1 cellular context compared by ENCODE assay signal in the genomic region with DNA sequence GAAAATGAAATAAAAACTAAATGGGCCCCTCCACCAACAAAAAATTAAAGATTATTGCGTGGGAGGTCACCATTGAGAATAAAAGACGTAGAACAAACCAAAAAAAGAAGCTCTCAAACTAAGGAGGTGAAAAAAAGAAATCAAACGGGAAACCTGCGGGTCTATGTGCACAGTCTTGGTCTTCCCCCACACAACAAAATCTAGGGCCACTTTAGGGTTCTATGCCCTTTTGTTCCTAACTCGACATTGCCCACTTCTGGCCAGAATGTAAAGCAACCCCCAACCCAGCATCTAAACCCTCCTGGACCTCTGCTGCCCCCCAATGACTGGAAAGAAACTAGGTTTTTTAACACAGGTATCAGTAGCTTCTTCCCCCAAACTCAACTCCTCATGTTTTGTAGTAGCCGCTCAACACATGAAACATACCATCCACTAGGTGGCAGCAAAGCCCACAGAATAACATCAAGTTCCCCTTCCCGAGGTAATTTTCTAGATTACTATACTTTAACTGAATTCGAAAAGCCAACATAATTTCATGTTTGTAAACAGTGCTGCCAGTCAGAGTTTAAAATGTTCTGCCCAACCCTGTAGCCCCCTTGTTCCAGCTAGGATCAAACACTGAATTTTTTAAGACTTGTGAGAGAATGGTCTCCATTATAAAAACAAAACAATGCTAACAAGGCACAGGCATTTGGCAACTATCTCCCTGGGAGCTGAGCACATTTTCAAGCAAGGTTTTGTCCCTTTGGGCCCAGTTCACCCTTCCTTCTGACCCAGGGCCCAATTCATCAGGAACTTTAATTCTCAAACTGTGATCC.
TF ChIP-seq lines count a peak whose summit lies in the region.

No MANE protein-coding gene starts in this region.

TF ChIP-seq in neural cell, 6 proteins besides CTCF, POLR2A, EP300 and RAD21:
- TF ChIP-seq, protein P1, sequence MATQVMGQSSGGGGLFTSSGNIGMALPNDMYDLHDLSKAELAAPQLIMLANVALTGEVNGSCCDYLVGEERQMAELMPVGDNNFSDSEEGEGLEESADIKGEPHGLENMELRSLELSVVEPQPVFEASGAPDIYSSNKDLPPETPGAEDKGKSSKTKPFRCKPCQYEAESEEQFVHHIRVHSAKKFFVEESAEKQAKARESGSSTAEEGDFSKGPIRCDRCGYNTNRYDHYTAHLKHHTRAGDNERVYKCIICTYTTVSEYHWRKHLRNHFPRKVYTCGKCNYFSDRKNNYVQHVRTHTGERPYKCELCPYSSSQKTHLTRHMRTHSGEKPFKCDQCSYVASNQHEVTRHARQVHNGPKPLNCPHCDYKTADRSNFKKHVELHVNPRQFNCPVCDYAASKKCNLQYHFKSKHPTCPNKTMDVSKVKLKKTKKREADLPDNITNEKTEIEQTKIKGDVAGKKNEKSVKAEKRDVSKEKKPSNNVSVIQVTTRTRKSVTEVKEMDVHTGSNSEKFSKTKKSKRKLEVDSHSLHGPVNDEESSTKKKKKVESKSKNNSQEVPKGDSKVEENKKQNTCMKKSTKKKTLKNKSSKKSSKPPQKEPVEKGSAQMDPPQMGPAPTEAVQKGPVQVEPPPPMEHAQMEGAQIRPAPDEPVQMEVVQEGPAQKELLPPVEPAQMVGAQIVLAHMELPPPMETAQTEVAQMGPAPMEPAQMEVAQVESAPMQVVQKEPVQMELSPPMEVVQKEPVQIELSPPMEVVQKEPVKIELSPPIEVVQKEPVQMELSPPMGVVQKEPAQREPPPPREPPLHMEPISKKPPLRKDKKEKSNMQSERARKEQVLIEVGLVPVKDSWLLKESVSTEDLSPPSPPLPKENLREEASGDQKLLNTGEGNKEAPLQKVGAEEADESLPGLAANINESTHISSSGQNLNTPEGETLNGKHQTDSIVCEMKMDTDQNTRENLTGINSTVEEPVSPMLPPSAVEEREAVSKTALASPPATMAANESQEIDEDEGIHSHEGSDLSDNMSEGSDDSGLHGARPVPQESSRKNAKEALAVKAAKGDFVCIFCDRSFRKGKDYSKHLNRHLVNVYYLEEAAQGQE (IDR thresholded peaks at IDR 0.05; ENCODE audit: borderline replicate concordance) = no peak
- TF ChIP-seq SMC3 (conservative IDR thresholded peaks at IDR 0.05; ENCODE audit: poor library complexity) (peak; percentile 91), MXI1 (conservative IDR thresholded peaks at IDR 0.05; ENCODE audit: poor library complexity, severe bottlenecking) (peak; percentile 30)
